In the genomic region with DNA sequence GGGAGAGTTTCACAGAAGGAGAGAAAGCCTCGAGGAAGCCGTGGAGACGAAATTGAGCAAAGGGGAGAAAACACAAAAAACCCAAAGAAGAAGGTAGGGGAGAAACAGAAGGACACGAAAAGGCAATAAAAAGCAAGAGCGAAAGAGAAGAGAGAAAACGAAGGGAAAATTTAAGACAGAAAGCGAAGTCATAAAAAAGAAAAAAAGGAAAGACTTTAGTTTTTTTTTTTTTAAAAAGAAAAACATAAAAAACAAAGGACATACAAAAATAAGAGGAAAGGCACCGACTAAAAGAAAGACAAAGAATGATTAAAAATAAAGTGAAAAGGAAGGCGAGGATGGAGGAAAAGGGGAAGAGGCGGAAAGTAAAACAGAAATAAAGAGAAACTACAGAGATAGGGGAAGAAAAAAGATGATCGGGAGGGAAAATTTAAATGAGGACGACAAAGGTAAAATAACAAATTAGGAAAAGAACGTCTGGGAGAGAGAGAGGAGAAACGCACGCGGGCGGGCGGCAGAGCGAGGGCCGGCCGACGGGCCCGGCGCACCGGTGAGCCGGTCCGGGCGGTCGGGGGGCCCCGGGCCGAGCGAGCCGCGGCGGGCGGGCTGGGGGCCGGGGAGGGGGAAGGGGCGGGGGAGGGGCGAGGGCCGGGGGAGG, we compare ENCODE assay signal across 10 cellular contexts. TPM values are rescaled to one million over a fixed set of nuclear protein-coding genes. Genes with fewer than 3 reads are reported as not detected.
A peak's percentile ranks its signal among the peaks of the same experiment; 100 is the strongest.
DNase-seq lines count a peak whose midpoint lies in the region; ATAC-seq and TF ChIP-seq lines count a peak whose summit lies in the region.
"Had no signal": no experiment of that assay in that cellular context is flagged by ENCODE, and none has a peak within 500 bp of the region (broad histone marks: within the 10 kb centered on the region; RNA-seq: fewer than 3 reads in every experiment).

No MANE protein-coding gene starts in this region.

- no peaks in the 10 kb centered on the region for H3K4me1 ChIP-seq in urinary bladder (ENCODE audit: insufficient read depth)

- H3K9me3 Mint-ChIP-seq in activated B cell treated with CpG ODN at 0.5 μM for 24 hours (no peaks in the 10 kb centered on the region), immature natural killer cell (peaks cover 0 to 2% (median 0%) of the 10 kb centered on the region in 6 donors)

- no peak for TF ChIP-seq CTCF in activated B cell treated with CpG ODN at 0.5 μM for 24 hours (IDR thresholded peaks at IDR 0.05)

- H3K36me3 ChIP-seq in urinary bladder (ENCODE audit: insufficient read depth): no peaks in the 10 kb centered on the region

- H3K4me3 ChIP-seq in urinary bladder (ENCODE audit: low read depth, low read length): peak overlapping the region; percentile 38

- peak; percentile 13 for DNase-seq in Right ventricle myocardium inferior (ENCODE audit: missing footprints)
- no peak for DNase-seq in cardiac septum (ENCODE audit: low spot score)
- DNase-seq in activated B cell treated with CpG ODN at 0.5 μM for 24 hours: no peak
- no peak for DNase-seq in immature natural killer cell
- DNase-seq in LoVo (ENCODE audit: low spot score): no peak
- DNase-seq in superior temporal gyrus (ENCODE audit: extremely low spot score): no peak
- DNase-seq: stimulated activated CD4-positive, alpha-beta T cell treated with anti-CD3 and anti-CD28 coated beads, Interleukin-4, amount 100 ng/mL, for 4 hours had no signal

- H3K4me1 Mint-ChIP-seq in activated B cell treated with CpG ODN at 0.5 μM for 24 hours (peaks cover 32% of the 10 kb centered on the region), immature natural killer cell (peaks cover 22 to 23% of the 10 kb centered on the region in 2 donors)

- ATAC-seq in Right ventricle myocardium inferior (no peak), activated B cell treated with CpG ODN at 0.5 μM for 24 hours (ENCODE audit: low read depth) (no peak), GM21737 (IDR thresholded peaks at IDR 0.05; ENCODE audit: unreplicated experiment) (no peak)

- H3K27me3 Mint-ChIP-seq in activated B cell treated with CpG ODN at 0.5 μM for 24 hours (peaks cover 45% of the 10 kb centered on the region), immature natural killer cell (ENCODE audit: low read depth in 3 of 3) (peaks cover 27 to 30% (median 29%) of the 10 kb centered on the region in 3 donors)

- CTCF ChIA-PET in activated B cell treated with CpG ODN at 0.5 μM for 24 hours (lab: Charles Lee): no interaction called here

- H3K27ac ChIP-seq in urinary bladder (ENCODE audit: low read depth): no peak overlapping the region
- H3K27ac ChIP-seq: epithelial cell of prostate had no signal

- intact Hi-C loops in Right ventricle myocardium inferior (cut with DNase I) (no loop called here), cardiac septum (cut with DNase I) (no loop called here), activated B cell treated with CpG ODN at 0.5 μM for 24 hours (cut with micrococcal nuclease) (loop anchor here (5.0 kb wide), 1 partner anchor 97 kb away; no protein-coding TSS in a partner anchor)

- POLR2A ChIA-PET in activated B cell treated with CpG ODN at 0.5 μM for 24 hours (lab: Charles Lee): no interaction called here

- WGBS in urinary bladder: 6% methylated on average over 35 of the region's 40 CpGs

- H3K36me3 Mint-ChIP-seq in activated B cell treated with CpG ODN at 0.5 μM for 24 hours (ENCODE audit: low read depth): no peaks in the 10 kb centered on the region
- H3K36me3 Mint-ChIP-seq in immature natural killer cell: peaks cover 0 to 7% (median 5%) of the 10 kb centered on the region in 3 donors

- H3K27ac Mint-ChIP-seq in activated B cell treated with CpG ODN at 0.5 μM for 24 hours: no peak overlapping the region
- H3K27ac Mint-ChIP-seq in immature natural killer cell: peak overlapping the region in 2 of 6 donors; percentile 30 to 58

- peak overlapping the region; percentile 81 for H3K4me3 Mint-ChIP-seq in activated B cell treated with CpG ODN at 0.5 μM for 24 hours
- peak overlapping the region; percentile 79 to 89 (median 82) for H3K4me3 Mint-ChIP-seq in immature natural killer cell

RNA-seq across cellular contexts. Expression of gene TBX1, which starts 0.5 kb away (rescaled TPM):
- total RNA-seq in Right ventricle myocardium inferior: 3.6 TPM
- total RNA-seq in cardiac septum: 0.48 TPM
- total RNA-seq in activated B cell treated with CpG ODN at 0.5 μM for 24 hours: not detected in 2 replicates
- polyA plus RNA-seq in immature natural killer cell: under 1 TPM in 1 of 3 donors, not detected in 2; 0.12 TPM
- 1.2 TPM for total RNA-seq in urinary bladder
- polyA plus RNA-seq in urinary bladder: 1.4 TPM

RNA-seq across cellular contexts. Expression of gene GP1BB, which starts 36.8 kb away (rescaled TPM):
- not detected for total RNA-seq in Right ventricle myocardium inferior
- 5.5 TPM for total RNA-seq in cardiac septum
- not detected in 2 replicates for total RNA-seq in activated B cell treated with CpG ODN at 0.5 μM for 24 hours
- polyA plus RNA-seq in immature natural killer cell: 10 to 100 TPM in 1 of 3 donors, under 1 TPM in 2; 0.53 to 10.1 (median 0.95) TPM
- total RNA-seq in urinary bladder: 1.6 TPM
- 2.2 TPM for polyA plus RNA-seq in urinary bladder

RNA-seq across cellular contexts. Expression of gene SEPTIN5, which starts 45.8 kb away (rescaled TPM):
- total RNA-seq in Right ventricle myocardium inferior (120 TPM), cardiac septum (191 TPM), activated B cell treated with CpG ODN at 0.5 μM for 24 hours (not detected in 2 replicates), urinary bladder (25.6 TPM)
- polyA plus RNA-seq in immature natural killer cell (1 to 10 TPM in 1 of 3 donors, under 1 TPM in 1, not detected in 1; 0.36 to 2.2 TPM), urinary bladder (20.9 TPM)

Comparison
In these comparisons a context has a peak if more than half of its experiments do, and no peak if none do; other contexts are left out.
1. RNA of gene SEPTIN5, which starts 45.8 kb away (total RNA-seq): 191 TPM in cardiac septum (single experiment), 120 TPM in Right ventricle myocardium inferior (single experiment) and 25.6 TPM in urinary bladder (single experiment); not detected in activated B cell treated with CpG ODN at 0.5 μM for 24 hours; every median in the first group is over 10 times any median in the second.